ENCODE assay signal across 1 cellular context in the genomic region with DNA sequence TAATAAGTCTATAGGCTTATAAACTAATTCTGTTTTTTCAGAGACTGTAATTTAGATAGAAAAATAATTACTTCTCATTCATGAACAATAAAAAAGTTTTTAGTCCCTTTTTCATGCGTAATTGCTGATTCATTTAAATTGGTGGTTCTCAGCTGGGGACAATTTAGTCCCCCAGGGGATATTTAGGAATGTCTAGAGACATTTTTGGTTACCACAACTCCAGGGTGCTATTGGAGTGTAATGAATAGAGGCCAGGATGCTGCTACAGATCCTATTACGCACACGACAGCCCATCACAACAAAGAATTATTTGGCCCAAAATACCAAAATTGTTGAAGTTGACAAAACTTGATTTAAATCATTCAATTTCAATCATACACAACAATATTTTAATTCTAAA.
A peak's percentile ranks its signal among the peaks of the same experiment; 100 is the strongest.
TF ChIP-seq lines count a peak whose summit lies in the region.

No MANE protein-coding gene starts in this region.

TF ChIP-seq in H1, 55 proteins besides CTCF, POLR2A, EP300 and RAD21 (continued from another document):
- TF ChIP-seq HDAC2 (IDR thresholded peaks at IDR 0.05; ENCODE audit: borderline replicate concordance in 1 of 2, low read depth in 2 of 2, low read length in 2 of 2) (peak in 1 of 2 experiments; percentile 24; a peak in 1 of 4 replicates), BRCA1 (IDR thresholded peaks at IDR 0.05; ENCODE audit: low read depth, low read length) (no peak), TBP (IDR thresholded peaks at IDR 0.05; ENCODE audit: low read depth, low read length) (no peak), SIX5 (IDR thresholded peaks at IDR 0.05; ENCODE audit: low read depth, low read length) (no peak), SIN3A (conservative IDR thresholded peaks at IDR 0.05 in 1 of 2, IDR thresholded peaks at IDR 0.05 in 1 of 2; ENCODE audit: low read depth in 1 of 2, low read length in 2 of 2) (no peak), CBX5 (IDR thresholded peaks at IDR 0.05; ENCODE audit: low read depth, low read length) (no peak), MAFK (IDR thresholded peaks at IDR 0.05; ENCODE audit: low read depth, low read length) (0 out of 2 replicates have a peak, but pooled peaks have one; percentile 9), TEAD4 (IDR thresholded peaks at IDR 0.05; ENCODE audit: low read depth, low read length) (peak; percentile 39; the same call in 1 of the 2 replicates), SP1 (IDR thresholded peaks at IDR 0.05; ENCODE audit: low read depth, low read length) (no peak)
TF ChIP-seq in H1: peak in this region for 3.
